Comparison of ENCODE assay signal across 1 cellular context in the genomic region with DNA sequence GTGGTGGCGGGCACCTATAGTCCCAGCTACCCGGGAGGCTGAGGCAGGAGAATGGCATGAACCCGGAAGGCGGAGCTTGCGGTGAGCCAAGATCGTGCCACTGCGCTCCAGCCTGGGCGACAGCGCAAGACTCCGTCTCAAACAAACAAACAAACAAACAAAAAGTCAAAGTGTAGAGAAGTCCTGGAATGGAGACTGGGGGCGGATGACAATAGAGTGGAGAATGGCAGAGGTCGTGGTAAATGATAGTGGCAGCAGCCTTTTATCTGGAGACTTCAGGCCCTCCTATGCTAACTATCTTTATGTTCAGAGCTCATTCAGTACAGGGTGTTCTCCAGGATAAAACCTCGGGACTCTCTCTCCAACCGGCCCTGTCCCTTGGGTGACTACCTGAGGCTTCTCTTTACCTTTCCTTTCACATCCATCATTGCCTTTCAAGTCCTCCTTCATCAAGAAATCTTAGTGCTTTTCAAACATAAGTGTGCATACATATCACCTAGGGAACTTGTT.
A peak's percentile ranks its signal among the peaks of the same experiment; 100 is the strongest.
TF ChIP-seq lines count a peak whose summit lies in the region.

No MANE protein-coding gene starts in this region.

TF ChIP-seq in K562, 482 proteins besides CTCF, POLR2A, EP300 and RAD21 (continued from another document and continues in another):
- TF ChIP-seq DLX4 (CRISPR knock-in tag; IDR thresholded peaks at IDR 0.05), result no peak
- no peak for TF ChIP-seq SRSF7 (optimal IDR thresholded peaks at IDR 0.05; ENCODE audit: low read depth, low read length)
- TF ChIP-seq, protein P1, sequence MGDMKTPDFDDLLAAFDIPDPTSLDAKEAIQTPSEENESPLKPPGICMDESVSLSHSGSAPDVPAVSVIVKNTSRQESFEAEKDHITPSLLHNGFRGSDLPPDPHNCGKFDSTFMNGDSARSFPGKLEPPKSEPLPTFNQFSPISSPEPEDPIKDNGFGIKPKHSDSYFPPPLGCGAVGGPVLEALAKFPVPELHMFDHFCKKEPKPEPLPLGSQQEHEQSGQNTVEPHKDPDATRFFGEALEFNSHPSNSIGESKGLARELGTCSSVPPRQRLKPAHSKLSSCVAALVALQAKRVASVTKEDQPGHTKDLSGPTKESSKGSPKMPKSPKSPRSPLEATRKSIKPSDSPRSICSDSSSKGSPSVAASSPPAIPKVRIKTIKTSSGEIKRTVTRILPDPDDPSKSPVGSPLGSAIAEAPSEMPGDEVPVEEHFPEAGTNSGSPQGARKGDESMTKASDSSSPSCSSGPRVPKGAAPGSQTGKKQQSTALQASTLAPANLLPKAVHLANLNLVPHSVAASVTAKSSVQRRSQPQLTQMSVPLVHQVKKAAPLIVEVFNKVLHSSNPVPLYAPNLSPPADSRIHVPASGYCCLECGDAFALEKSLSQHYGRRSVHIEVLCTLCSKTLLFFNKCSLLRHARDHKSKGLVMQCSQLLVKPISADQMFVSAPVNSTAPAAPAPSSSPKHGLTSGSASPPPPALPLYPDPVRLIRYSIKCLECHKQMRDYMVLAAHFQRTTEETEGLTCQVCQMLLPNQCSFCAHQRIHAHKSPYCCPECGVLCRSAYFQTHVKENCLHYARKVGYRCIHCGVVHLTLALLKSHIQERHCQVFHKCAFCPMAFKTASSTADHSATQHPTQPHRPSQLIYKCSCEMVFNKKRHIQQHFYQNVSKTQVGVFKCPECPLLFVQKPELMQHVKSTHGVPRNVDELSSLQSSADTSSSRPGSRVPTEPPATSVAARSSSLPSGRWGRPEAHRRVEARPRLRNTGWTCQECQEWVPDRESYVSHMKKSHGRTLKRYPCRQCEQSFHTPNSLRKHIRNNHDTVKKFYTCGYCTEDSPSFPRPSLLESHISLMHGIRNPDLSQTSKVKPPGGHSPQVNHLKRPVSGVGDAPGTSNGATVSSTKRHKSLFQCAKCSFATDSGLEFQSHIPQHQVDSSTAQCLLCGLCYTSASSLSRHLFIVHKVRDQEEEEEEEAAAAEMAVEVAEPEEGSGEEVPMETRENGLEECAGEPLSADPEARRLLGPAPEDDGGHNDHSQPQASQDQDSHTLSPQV (IDR thresholded peaks at IDR 0.05), result no peak
- TF ChIP-seq STAT5B (CRISPR knock-in tag; IDR thresholded peaks at IDR 0.05), result no peak
- TF ChIP-seq, protein P2, sequence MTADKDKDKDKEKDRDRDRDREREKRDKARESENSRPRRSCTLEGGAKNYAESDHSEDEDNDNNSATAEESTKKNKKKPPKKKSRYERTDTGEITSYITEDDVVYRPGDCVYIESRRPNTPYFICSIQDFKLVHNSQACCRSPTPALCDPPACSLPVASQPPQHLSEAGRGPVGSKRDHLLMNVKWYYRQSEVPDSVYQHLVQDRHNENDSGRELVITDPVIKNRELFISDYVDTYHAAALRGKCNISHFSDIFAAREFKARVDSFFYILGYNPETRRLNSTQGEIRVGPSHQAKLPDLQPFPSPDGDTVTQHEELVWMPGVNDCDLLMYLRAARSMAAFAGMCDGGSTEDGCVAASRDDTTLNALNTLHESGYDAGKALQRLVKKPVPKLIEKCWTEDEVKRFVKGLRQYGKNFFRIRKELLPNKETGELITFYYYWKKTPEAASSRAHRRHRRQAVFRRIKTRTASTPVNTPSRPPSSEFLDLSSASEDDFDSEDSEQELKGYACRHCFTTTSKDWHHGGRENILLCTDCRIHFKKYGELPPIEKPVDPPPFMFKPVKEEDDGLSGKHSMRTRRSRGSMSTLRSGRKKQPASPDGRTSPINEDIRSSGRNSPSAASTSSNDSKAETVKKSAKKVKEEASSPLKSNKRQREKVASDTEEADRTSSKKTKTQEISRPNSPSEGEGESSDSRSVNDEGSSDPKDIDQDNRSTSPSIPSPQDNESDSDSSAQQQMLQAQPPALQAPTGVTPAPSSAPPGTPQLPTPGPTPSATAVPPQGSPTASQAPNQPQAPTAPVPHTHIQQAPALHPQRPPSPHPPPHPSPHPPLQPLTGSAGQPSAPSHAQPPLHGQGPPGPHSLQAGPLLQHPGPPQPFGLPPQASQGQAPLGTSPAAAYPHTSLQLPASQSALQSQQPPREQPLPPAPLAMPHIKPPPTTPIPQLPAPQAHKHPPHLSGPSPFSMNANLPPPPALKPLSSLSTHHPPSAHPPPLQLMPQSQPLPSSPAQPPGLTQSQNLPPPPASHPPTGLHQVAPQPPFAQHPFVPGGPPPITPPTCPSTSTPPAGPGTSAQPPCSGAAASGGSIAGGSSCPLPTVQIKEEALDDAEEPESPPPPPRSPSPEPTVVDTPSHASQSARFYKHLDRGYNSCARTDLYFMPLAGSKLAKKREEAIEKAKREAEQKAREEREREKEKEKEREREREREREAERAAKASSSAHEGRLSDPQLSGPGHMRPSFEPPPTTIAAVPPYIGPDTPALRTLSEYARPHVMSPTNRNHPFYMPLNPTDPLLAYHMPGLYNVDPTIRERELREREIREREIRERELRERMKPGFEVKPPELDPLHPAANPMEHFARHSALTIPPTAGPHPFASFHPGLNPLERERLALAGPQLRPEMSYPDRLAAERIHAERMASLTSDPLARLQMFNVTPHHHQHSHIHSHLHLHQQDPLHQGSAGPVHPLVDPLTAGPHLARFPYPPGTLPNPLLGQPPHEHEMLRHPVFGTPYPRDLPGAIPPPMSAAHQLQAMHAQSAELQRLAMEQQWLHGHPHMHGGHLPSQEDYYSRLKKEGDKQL (CRISPR knock-in tag; IDR thresholded peaks at IDR 0.05; ENCODE audit: borderline replicate concordance), result no peak
- TF ChIP-seq, protein P3, sequence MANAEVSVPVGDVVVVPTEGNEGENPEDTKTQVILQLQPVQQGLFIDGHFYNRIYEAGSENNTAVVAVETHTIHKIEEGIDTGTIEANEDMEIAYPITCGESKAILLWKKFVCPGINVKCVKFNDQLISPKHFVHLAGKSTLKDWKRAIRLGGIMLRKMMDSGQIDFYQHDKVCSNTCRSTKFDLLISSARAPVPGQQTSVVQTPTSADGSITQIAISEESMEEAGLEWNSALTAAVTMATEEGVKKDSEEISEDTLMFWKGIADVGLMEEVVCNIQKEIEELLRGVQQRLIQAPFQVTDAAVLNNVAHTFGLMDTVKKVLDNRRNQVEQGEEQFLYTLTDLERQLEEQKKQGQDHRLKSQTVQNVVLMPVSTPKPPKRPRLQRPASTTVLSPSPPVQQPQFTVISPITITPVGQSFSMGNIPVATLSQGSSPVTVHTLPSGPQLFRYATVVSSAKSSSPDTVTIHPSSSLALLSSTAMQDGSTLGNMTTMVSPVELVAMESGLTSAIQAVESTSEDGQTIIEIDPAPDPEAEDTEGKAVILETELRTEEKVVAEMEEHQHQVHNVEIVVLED (CRISPR knock-in tag; IDR thresholded peaks at IDR 0.05), result no peak
- peak; percentile 77 for TF ChIP-seq OTX1 (CRISPR knock-in tag; IDR thresholded peaks at IDR 0.05)
- no peak for TF ChIP-seq HNRNPLL (IDR thresholded peaks at IDR 0.05; ENCODE audit: low read depth, low read length, poor library complexity, severe bottlenecking)
- peak; percentile 87 for TF ChIP-seq NBN (IDR thresholded peaks at IDR 0.05; ENCODE audit: low read depth)
- TF ChIP-seq ZNF324 (CRISPR knock-in tag; IDR thresholded peaks at IDR 0.05), result no peak
- TF ChIP-seq MCM3 (IDR thresholded peaks at IDR 0.05), result no peak
- TF ChIP-seq BMI1 (IDR thresholded peaks at IDR 0.05; ENCODE audit: low read length), result no peak
- TF ChIP-seq NELFE (IDR thresholded peaks at IDR 0.05; ENCODE audit: insufficient read depth, insufficient read length), result no peak
- TF ChIP-seq, protein P4, sequence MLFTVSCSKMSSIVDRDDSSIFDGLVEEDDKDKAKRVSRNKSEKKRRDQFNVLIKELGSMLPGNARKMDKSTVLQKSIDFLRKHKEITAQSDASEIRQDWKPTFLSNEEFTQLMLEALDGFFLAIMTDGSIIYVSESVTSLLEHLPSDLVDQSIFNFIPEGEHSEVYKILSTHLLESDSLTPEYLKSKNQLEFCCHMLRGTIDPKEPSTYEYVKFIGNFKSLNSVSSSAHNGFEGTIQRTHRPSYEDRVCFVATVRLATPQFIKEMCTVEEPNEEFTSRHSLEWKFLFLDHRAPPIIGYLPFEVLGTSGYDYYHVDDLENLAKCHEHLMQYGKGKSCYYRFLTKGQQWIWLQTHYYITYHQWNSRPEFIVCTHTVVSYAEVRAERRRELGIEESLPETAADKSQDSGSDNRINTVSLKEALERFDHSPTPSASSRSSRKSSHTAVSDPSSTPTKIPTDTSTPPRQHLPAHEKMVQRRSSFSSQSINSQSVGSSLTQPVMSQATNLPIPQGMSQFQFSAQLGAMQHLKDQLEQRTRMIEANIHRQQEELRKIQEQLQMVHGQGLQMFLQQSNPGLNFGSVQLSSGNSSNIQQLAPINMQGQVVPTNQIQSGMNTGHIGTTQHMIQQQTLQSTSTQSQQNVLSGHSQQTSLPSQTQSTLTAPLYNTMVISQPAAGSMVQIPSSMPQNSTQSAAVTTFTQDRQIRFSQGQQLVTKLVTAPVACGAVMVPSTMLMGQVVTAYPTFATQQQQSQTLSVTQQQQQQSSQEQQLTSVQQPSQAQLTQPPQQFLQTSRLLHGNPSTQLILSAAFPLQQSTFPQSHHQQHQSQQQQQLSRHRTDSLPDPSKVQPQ (CRISPR knock-in tag; IDR thresholded peaks at IDR 0.05; ENCODE audit: borderline replicate concordance), result no peak
- TF ChIP-seq NRF1 (conservative IDR thresholded peaks at IDR 0.05 in 1 of 2, IDR thresholded peaks at IDR 0.05 in 1 of 2), result no peak
- no peak; the same call in 1 of the 2 replicates for TF ChIP-seq ZNF263 (CRISPR knock-in tag; IDR thresholded peaks at IDR 0.05; ENCODE audit: borderline replicate concordance)
- no peak for TF ChIP-seq KDM4B (IDR thresholded peaks at IDR 0.05; ENCODE audit: borderline replicate concordance in 2 of 2, low read depth in 1 of 2)
- TF ChIP-seq POLR2AphosphoS2 (IDR thresholded peaks at IDR 0.05; ENCODE audit: low read length), result no peak
- peak; percentile 95 for TF ChIP-seq LEF1 (IDR thresholded peaks at IDR 0.05)
- TF ChIP-seq, protein P5, sequence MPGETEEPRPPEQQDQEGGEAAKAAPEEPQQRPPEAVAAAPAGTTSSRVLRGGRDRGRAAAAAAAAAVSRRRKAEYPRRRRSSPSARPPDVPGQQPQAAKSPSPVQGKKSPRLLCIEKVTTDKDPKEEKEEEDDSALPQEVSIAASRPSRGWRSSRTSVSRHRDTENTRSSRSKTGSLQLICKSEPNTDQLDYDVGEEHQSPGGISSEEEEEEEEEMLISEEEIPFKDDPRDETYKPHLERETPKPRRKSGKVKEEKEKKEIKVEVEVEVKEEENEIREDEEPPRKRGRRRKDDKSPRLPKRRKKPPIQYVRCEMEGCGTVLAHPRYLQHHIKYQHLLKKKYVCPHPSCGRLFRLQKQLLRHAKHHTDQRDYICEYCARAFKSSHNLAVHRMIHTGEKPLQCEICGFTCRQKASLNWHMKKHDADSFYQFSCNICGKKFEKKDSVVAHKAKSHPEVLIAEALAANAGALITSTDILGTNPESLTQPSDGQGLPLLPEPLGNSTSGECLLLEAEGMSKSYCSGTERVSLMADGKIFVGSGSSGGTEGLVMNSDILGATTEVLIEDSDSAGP (CRISPR knock-in tag; IDR thresholded peaks at IDR 0.05), result no peak
- TF ChIP-seq, protein P6, sequence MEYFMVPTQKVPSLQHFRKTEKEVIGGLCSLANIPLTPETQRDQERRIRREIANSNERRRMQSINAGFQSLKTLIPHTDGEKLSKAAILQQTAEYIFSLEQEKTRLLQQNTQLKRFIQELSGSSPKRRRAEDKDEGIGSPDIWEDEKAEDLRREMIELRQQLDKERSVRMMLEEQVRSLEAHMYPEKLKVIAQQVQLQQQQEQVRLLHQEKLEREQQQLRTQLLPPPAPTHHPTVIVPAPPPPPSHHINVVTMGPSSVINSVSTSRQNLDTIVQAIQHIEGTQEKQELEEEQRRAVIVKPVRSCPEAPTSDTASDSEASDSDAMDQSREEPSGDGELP (CRISPR knock-in tag; IDR thresholded peaks at IDR 0.05; ENCODE audit: borderline replicate concordance), result no peak
- TF ChIP-seq JUN (IDR thresholded peaks at IDR 0.05; ENCODE audit: borderline replicate concordance, low read depth, low read length), result no peak
- TF ChIP-seq JUN (CRISPR knock-in tag; IDR thresholded peaks at IDR 0.05; ENCODE audit: borderline replicate concordance), result no peak
- no peak for TF ChIP-seq ETV6 (IDR thresholded peaks at IDR 0.05; ENCODE audit: borderline replicate concordance in 1 of 2, low read depth in 2 of 2, low read length in 1 of 2)
- TF ChIP-seq ETV6 (CRISPR knock-in tag; IDR thresholded peaks at IDR 0.05; ENCODE audit: borderline replicate concordance), result no peak
- peak; percentile 46 for TF ChIP-seq ATF7 (IDR thresholded peaks at IDR 0.05)
- TF ChIP-seq ZNF77 (CRISPR knock-in tag; IDR thresholded peaks at IDR 0.05), result no peak
- TF ChIP-seq ZNF785 (CRISPR knock-in tag; IDR thresholded peaks at IDR 0.05), result no peak
- TF ChIP-seq, protein P7, sequence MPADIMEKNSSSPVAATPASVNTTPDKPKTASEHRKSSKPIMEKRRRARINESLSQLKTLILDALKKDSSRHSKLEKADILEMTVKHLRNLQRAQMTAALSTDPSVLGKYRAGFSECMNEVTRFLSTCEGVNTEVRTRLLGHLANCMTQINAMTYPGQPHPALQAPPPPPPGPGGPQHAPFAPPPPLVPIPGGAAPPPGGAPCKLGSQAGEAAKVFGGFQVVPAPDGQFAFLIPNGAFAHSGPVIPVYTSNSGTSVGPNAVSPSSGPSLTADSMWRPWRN (IDR thresholded peaks at IDR 0.05; ENCODE audit: low read depth), result peak; percentile 82
- TF ChIP-seq HDGF (IDR thresholded peaks at IDR 0.05), result no peak
- no peak for TF ChIP-seq MYC (IDR thresholded peaks at IDR 0.05; ENCODE audit: low read depth, low read length)
- no peak for TF ChIP-seq MYC (CRISPR knock-in tag; IDR thresholded peaks at IDR 0.05; ENCODE audit: borderline replicate concordance, low read depth)
- TF ChIP-seq CBX1 (IDR thresholded peaks at IDR 0.05; ENCODE audit: low read depth), result no peak
- TF ChIP-seq MNT (conservative IDR thresholded peaks at IDR 0.05), result peak; percentile 34 to 66; a peak in 2 of 4 replicates
- no peak; the same call in 1 of the 2 replicates for TF ChIP-seq GATAD2B (IDR thresholded peaks at IDR 0.05; ENCODE audit: borderline replicate concordance)
- peak; percentile 99 for TF ChIP-seq KLF16 (IDR thresholded peaks at IDR 0.05)
- TF ChIP-seq RBM15 (IDR thresholded peaks at IDR 0.05; ENCODE audit: insufficient read depth, low read length), result no peak
- TF ChIP-seq GTF2F1 (IDR thresholded peaks at IDR 0.05; ENCODE audit: low read depth, low read length), result no peak
- no peak for TF ChIP-seq RBFOX2 (IDR thresholded peaks at IDR 0.05; ENCODE audit: low read depth, low read length)
- no peak; the same call in 1 of the 2 replicates for TF ChIP-seq BACH1 (tag; IDR thresholded peaks at IDR 0.05)
- TF ChIP-seq ZNF347 (CRISPR knock-in tag; IDR thresholded peaks at IDR 0.05; ENCODE audit: low read depth), result no peak
- TF ChIP-seq CAMTA2 (CRISPR knock-in tag; conservative IDR thresholded peaks at IDR 0.05), result no peak
